ENCODE assay signal across 28 cellular contexts in the genomic region with DNA sequence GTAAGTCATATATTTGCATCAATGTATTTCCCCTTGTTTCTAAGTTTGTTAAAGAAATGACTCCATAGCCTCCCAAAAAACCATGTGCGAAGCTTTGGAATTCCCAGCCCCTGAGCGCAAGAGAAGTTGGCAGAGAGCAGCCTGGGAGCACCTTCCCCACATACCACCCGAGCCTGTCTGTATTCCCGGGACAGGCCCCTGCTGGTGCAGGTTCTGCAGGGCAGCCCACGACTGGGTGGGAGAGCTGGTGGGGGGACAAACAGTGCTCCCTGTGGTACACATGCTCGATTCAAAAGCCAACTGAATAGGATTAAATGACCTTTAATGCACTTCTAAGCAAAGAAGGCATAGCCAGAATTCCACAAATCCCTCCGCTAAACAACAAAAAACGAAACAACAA.
"Had no signal": no experiment of that assay in that cellular context is flagged by ENCODE, and none has a peak within 500 bp of the region (broad histone marks: within the 10 kb centered on the region; RNA-seq: fewer than 3 reads in every experiment).

No MANE protein-coding gene starts in this region.

- ATAC-seq: activated CD4-positive, CD25-positive, alpha-beta regulatory T cell treated with anti-CD3 and anti-CD28 coated beads, Interleukin-2, amount 50 U/mL, for 24 hours; activated CD8-positive, alpha-beta T cell treated with anti-CD3 and anti-CD28 coated beads for 36 hours; activated T-cell treated with anti-CD3 and anti-CD28 coated beads, Interleukin-2, amount 50 U/mL, for 4 hours; activated T-helper 17 cell treated with anti-CD3 and anti-CD28 coated beads, Interleukin-2, amount 50 U/mL, for 72 hours; body of pancreas; esophagus mucosa; T-helper 17 cell had no signal

- H3K4me3 ChIP-seq: body of pancreas, colonic mucosa had no signal

- H3K4me1 ChIP-seq: colonic mucosa had no signal

- H3K27ac Mint-ChIP-seq: activated B cell treated with CpG ODN at 0.5 μM for 24 hours; activated CD8-positive, alpha-beta T cell treated with anti-CD3 and anti-CD28 coated beads for 36 hours; activated naive CD8-positive, alpha-beta T cell; activated T-helper 17 cell treated with anti-CD3 and anti-CD28 coated beads, Interleukin-2, amount 50 U/mL, for 72 hours; T-helper 17 cell; T-helper 2 cell treated with Interferon-gamma antibody and Interleukin-4, amounts not matched to agents 5 μg/mL and 100 μg/mL, for 36 hours had no signal

- H3K9me3 ChIP-seq: body of pancreas, colonic mucosa had no signal

- H3K27me3 ChIP-seq: body of pancreas, colonic mucosa had no signal

- H3K4me3 Mint-ChIP-seq: activated B cell treated with CpG ODN at 0.5 μM for 24 hours; activated CD8-positive, alpha-beta T cell treated with anti-CD3 and anti-CD28 coated beads for 36 hours; activated naive CD8-positive, alpha-beta T cell; activated T-cell treated with anti-CD3 and anti-CD28 coated beads, Interleukin-2, amount 50 U/mL, for 4 hours; activated T-helper 17 cell treated with anti-CD3 and anti-CD28 coated beads, Interleukin-2, amount 50 U/mL, for 72 hours; T-helper 17 cell; T-helper 2 cell treated with Interferon-gamma antibody and Interleukin-4, amounts not matched to agents 5 μg/mL and 100 μg/mL, for 36 hours had no signal

- H3K36me3 ChIP-seq: colonic mucosa, WERI-Rb-1 had no signal

- H3K9me3 Mint-ChIP-seq: activated CD8-positive, alpha-beta T cell treated with anti-CD3 and anti-CD28 coated beads for 36 hours; activated T-helper 17 cell treated with anti-CD3 and anti-CD28 coated beads, Interleukin-2, amount 50 U/mL, for 72 hours; T-helper 2 cell treated with Interferon-gamma antibody and Interleukin-4, amounts not matched to agents 5 μg/mL and 100 μg/mL, for 36 hours had no signal

- DNase-seq: activated B cell treated with CpG ODN at 0.5 μM for 24 hours; activated CD4-positive, alpha-beta T cell treated with anti-CD3 and anti-CD28 coated beads for 48 hours; activated CD4-positive, alpha-beta T cell treated with anti-CD3 and anti-CD28 coated beads, Interleukin-2, amount 50 U/mL, for 1 hour; activated CD4-positive, alpha-beta T cell treated with anti-CD3 and anti-CD28 coated beads, Interleukin-2, amount 50 U/mL, for 48 hours; activated CD8-positive, alpha-beta memory T cell treated with anti-CD3 and anti-CD28 coated beads for 24 hours; activated CD8-positive, alpha-beta T cell treated with anti-CD3 and anti-CD28 coated beads for 36 hours; activated effector memory CD4-positive, alpha-beta T cell treated with Interleukin-2 at 50 U/mL for 16 hours; activated gamma-delta T cell treated with Interleukin-2 at 50 U/mL for 16 hours; activated naive CD4-positive, alpha-beta T cell treated with anti-CD3 and anti-CD28 coated beads, Interleukin-2, amount 50 U/mL, for 16 hours; activated naive CD4-positive, alpha-beta T cell treated with Interleukin-2 at 50 U/mL for 16 hours; activated T-cell treated with anti-CD3 and anti-CD28 coated beads, Interleukin-2, amount 50 U/mL, for 4 hours; amniotic stem cell; aorta; body of pancreas; central memory CD4-positive, alpha-beta T cell; cerebellar nuclear complex; colonic mucosa; effector CD8-positive, alpha-beta T cell; foreskin fibroblast; T-helper 1 cell; T-helper 17 cell; T1000; WERI-Rb-1 had no signal

- H3K36me3 Mint-ChIP-seq: activated naive CD8-positive, alpha-beta T cell had no signal

- H3K4me1 Mint-ChIP-seq: activated T-helper 17 cell treated with anti-CD3 and anti-CD28 coated beads, Interleukin-2, amount 50 U/mL, for 72 hours; T-helper 17 cell had no signal
